15 cellular contexts compared by ENCODE assay signal in the genomic region with DNA sequence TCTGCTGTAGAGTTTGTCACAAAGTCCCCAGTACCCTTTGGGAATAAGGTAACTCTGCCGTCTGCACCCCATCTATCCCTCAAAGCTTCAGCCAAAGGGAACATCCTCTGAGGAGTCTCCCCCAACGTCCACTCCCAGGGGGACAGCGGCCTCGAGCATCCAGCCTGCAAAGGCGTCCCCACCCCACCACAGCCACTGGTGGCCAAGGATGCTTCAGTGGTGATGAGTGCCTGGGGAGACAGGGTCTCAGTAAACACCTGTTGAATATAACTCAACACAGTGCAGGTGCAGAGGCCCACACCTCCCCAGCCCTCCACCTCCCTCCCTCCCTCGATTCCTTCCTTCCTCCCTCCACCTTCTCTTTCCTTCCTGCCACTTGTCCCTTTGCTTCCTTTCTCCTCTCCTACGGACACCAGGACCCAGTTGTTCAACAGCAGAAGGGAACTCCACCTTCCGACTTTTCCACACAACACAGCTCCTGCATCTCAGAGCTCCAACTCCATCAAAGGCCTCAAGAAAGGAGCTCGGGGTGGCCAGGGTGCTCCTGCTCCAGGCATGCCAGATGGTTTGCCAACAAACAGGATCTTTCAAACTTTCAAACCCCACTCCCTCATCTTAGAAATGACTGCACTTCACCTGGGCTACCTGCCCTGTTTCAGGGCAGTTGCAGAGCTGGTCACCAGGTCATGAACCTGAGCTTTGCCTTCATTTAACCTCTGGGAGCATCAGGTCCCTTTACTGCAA.
DNase-seq lines count a peak whose midpoint lies in the region; ATAC-seq and TF ChIP-seq lines count a peak whose summit lies in the region.
"Had no signal": no experiment of that assay in that cellular context is flagged by ENCODE, and none has a peak within 500 bp of the region (broad histone marks: within the 10 kb centered on the region; RNA-seq: fewer than 3 reads in every experiment).

No MANE protein-coding gene starts in this region.

- H3K36me3 Mint-ChIP-seq in type B pancreatic cell: no peaks in the 10 kb centered on the region
- H3K36me3 Mint-ChIP-seq: CD14-positive monocyte; CD8-positive, alpha-beta memory T cell had no signal

- no peak overlapping the region for H3K27ac ChIP-seq in BLaER1 treated with 17β-estradiol and CSF1 and Interleukin-3, amounts not matched to agents 10 nM and 100 nM
- no peak overlapping the region for H3K27ac ChIP-seq in HEK293 (ENCODE audit: extremely low read depth, low read depth, low read length)
- H3K27ac ChIP-seq in gastroesophageal sphincter: no peak overlapping the region

- H3K9me3 Mint-ChIP-seq in type B pancreatic cell: no peaks in the 10 kb centered on the region
- H3K9me3 Mint-ChIP-seq: CD14-positive monocyte; CD8-positive, alpha-beta memory T cell; GM23338 had no signal

- peaks cover 35% of the 10 kb centered on the region for H3K4me1 Mint-ChIP-seq in type B pancreatic cell (ENCODE audit: unreplicated experiment)
- H3K4me1 Mint-ChIP-seq: B cell; CD8-positive, alpha-beta memory T cell had no signal

- H3K36me3 ChIP-seq in BLaER1 treated with 17β-estradiol and CSF1 and Interleukin-3, amounts not matched to agents 10 nM and 100 nM: no peaks in the 10 kb centered on the region
- H3K36me3 ChIP-seq in HEK293 (ENCODE audit: control insufficient read depth in 2 of 2, insufficient read depth in 1 of 2, low read length in 2 of 2) (no peaks in the 10 kb centered on the region), gastroesophageal sphincter (no peaks in the 10 kb centered on the region)

- TF ChIP-seq CTCF in HEK293 (tag by site-specific recombination; IDR thresholded peaks at IDR 0.05) (no peak), type B pancreatic cell (conservative IDR thresholded peaks at IDR 0.05) (no peak), GM10248 (IDR thresholded peaks at IDR 0.05; ENCODE audit: control extremely low read depth, extremely low read depth, low read depth, missing control alignments) (no peak), gastroesophageal sphincter (IDR thresholded peaks at IDR 0.05) (no peak)

- no peak overlapping the region for H3K4me3 ChIP-seq in BLaER1 treated with 17β-estradiol and CSF1 and Interleukin-3, amounts not matched to agents 10 nM and 100 nM
- H3K4me3 ChIP-seq in HEK293 (ENCODE audit: low read depth, low read length) (no peak overlapping the region), gastroesophageal sphincter (no peak overlapping the region)
- H3K4me3 ChIP-seq: GM23338 had no signal

- no peak for ATAC-seq in gastroesophageal sphincter
- ATAC-seq: GM23338, HepG2 had no signal

- POLR2A ChIA-PET in HEK293 (lab: Yijun Ruan, JAX) (no interaction called here), GM10248 (lab: Yijun Ruan, JAX) (no interaction called here)

- H3K9ac ChIP-seq in BLaER1 treated with 17β-estradiol and CSF1 and Interleukin-3, amounts not matched to agents 10 nM and 100 nM: no peak overlapping the region

- CTCF ChIA-PET in HEK293 (lab: Yijun Ruan, JAX): no interaction called here
- CTCF ChIA-PET in GM10248 (lab: Yijun Ruan, JAX): no interaction called here

- no peaks in the 10 kb centered on the region for H4K20me1 ChIP-seq in BLaER1 treated with 17β-estradiol and CSF1 and Interleukin-3, amounts not matched to agents 10 nM and 100 nM

- WGBS in gastroesophageal sphincter (ENCODE audit: low coverage in 1 of 2), 2 donors: 50 to 75% methylated on average over 2 to 3 of the region's 9 CpGs

- H3K4me3 Mint-ChIP-seq in type B pancreatic cell: no peak overlapping the region
- H3K4me3 Mint-ChIP-seq: B cell; CD14-positive monocyte; CD8-positive, alpha-beta memory T cell; GM23338 had no signal

- peaks cover 0 to 50% (median 40%) of the 10 kb centered on the region in 10 experiments; a peak in 17 of 20 replicates for H3K4me1 ChIP-seq in BLaER1 treated with 17β-estradiol and CSF1 and Interleukin-3, amounts not matched to agents 10 nM and 100 nM
- H3K4me1 ChIP-seq in HEK293 (ENCODE audit: control insufficient read depth, insufficient read depth, low read length) (no peaks in the 10 kb centered on the region), gastroesophageal sphincter (no peaks in the 10 kb centered on the region)
- H3K4me1 ChIP-seq: Caco-2 had no signal

- peak overlapping the region in 8 of 11 experiments; percentile 36 to 81 (median 70); a peak in 11 of 22 replicates for H3K4me2 ChIP-seq in BLaER1 treated with 17β-estradiol and CSF1 and Interleukin-3, amounts not matched to agents 10 nM and 100 nM
- H3K4me2 ChIP-seq: GM23338 had no signal

- DNase-seq in mesenteric fat pad (ENCODE audit: low spot score) (peak; percentile 64), type B pancreatic cell (ENCODE audit: extremely low spot score, unreplicated experiment) (peak; percentile 44), GM10248 (ENCODE audit: extremely low spot score) (no peak), DMS79 treated with DMSO at 0.1 percent for 48 hours (lab: John Stamatoyannopoulos, UW) (no peak)
- DNase-seq: Caco-2; CD8-positive, alpha-beta memory T cell; DMS53; H7 had no signal

- peaks cover 0 to 16% (median 0%) of the 10 kb centered on the region in 11 experiments; a peak in 8 of 22 replicates for H3K27me3 ChIP-seq in BLaER1 treated with 17β-estradiol and CSF1 and Interleukin-3, amounts not matched to agents 10 nM and 100 nM
- peaks cover 35% of the 10 kb centered on the region for H3K27me3 ChIP-seq in gastroesophageal sphincter

- no peak for TF ChIP-seq POLR2A in gastroesophageal sphincter (IDR thresholded peaks at IDR 0.05)

- no peak for TF ChIP-seq EP300 in gastroesophageal sphincter (IDR thresholded peaks at IDR 0.05)

- no peaks in the 10 kb centered on the region for H3K9me3 ChIP-seq in BLaER1 treated with 17β-estradiol and CSF1 and Interleukin-3, amounts not matched to agents 10 nM and 100 nM (replicated peaks in 1 of 11)
- H3K9me3 ChIP-seq in HEK293 (ENCODE audit: control insufficient read depth, insufficient read depth, low read depth, low read length) (no peaks in the 10 kb centered on the region), gastroesophageal sphincter (no peaks in the 10 kb centered on the region)
- H3K9me3 ChIP-seq: Caco-2 had no signal

- no peak overlapping the region for H3K27ac Mint-ChIP-seq in type B pancreatic cell
- H3K27ac Mint-ChIP-seq: B cell, CD14-positive monocyte, GM23338 had no signal

- peaks cover 16% of the 10 kb centered on the region for H3K27me3 Mint-ChIP-seq in type B pancreatic cell

TF ChIP-seq in HEK293, 187 proteins besides CTCF, POLR2A, EP300 and RAD21:
- TF ChIP-seq SCRT1 (tag by site-specific recombination; IDR thresholded peaks at IDR 0.05; ENCODE audit: borderline replicate concordance) (peak; percentile 73), SCRT2 (tag by site-specific recombination; IDR thresholded peaks at IDR 0.05) (peak; percentile 87), ZNF664 (tag by site-specific recombination; IDR thresholded peaks at IDR 0.05) (no peak), HOXC10 (CRISPR knock-in tag; IDR thresholded peaks at IDR 0.05) (no peak)

Comparison
In these comparisons a context has a peak if more than half of its experiments do, and no peak if none do; other contexts are left out.
1. DNase-seq: peak in mesenteric fat pad (single experiment) and type B pancreatic cell (single experiment); none in GM10248 (single experiment) and DMS79 treated with DMSO at 0.1 percent for 48 hours (single experiment).